ENCODE assay signal across 18 cellular contexts in the genomic region with DNA sequence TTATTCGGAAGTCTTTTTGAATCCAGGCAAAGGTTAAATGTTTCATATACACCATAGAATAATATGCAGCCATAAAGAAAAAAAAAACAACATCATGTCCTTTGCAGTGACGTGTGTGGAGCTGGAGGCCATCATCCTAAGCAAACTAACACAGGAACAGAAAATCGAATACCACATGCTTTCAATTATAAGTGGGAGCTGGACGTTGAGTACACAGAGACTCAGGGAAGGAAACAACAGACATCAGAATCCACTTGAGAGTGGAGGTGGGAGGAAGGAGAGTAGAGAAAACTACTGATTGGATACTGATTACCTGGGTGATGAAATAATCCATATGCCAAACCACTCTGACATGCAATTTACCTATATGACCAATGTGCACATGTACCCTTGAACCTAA.
"Had no signal": no experiment of that assay in that cellular context is flagged by ENCODE, and none has a peak within 500 bp of the region (broad histone marks: within the 10 kb centered on the region; RNA-seq: fewer than 3 reads in every experiment).

No MANE protein-coding gene starts in this region.

- H3K27ac ChIP-seq: HL-60, SJSA1, SK-N-MC had no signal

- DNase-seq: KBM-7, NCI-H1092, NCI-H1105 treated with DMSO at 0.1 percent for 48 hours, NCI-H1417 treated with DMSO at 0.1 percent for 48 hours, NCI-H146, NCI-H1694 treated with DMSO at 0.1 percent for 48 hours, NCI-H1930, NCI-H2081, NCI-H2107, NCI-H2227 treated with DMSO at 0.1 percent for 48 hours, NCI-H526, NCI-H774, Right ventricle myocardium superior, RPMI8226, SIG-M5 had no signal

- H3K9me3 ChIP-seq: SJSA1 had no signal

- H3K36me3 ChIP-seq: SJSA1 had no signal

- H3K4me3 ChIP-seq: SJSA1, SK-N-MC had no signal

- H3K27me3 ChIP-seq: SJSA1 had no signal
